ENCODE assay signal across 20 cellular contexts in genomic region chr19:32798201-32798600, GRCh38.
DNase-seq lines count a peak whose midpoint lies in the region; ATAC-seq, FAIRE-seq and TF ChIP-seq lines count a peak whose summit lies in the region.
"Had no signal": no experiment of that assay in that cellular context is flagged by ENCODE, and none has a peak within 500 bp of the region (broad histone marks: within the 10 kb centered on the region; RNA-seq: fewer than 3 reads in every experiment).

No MANE protein-coding gene starts in this region.

- H3K27ac ChIP-seq in body of pancreas: no peak overlapping the region
- no peak overlapping the region for H3K27ac ChIP-seq in small intestine (ENCODE audit: low read depth in 1 of 2, low read length in 1 of 2)
- H3K27ac ChIP-seq: SK-N-MC had no signal

- H3K36me3 ChIP-seq in body of pancreas (replicated peaks in 1 of 2; ENCODE audit: insufficient read depth in 1 of 2, low read depth in 2 of 2) (no peaks in the 10 kb centered on the region), small intestine (ENCODE audit: control insufficient read depth in 2 of 2, insufficient read depth in 2 of 2, low read length in 2 of 2) (no peaks in the 10 kb centered on the region)
- H3K36me3 ChIP-seq: HAP-1 had no signal

- no peak for ATAC-seq in body of pancreas

- TF ChIP-seq CTCF in body of pancreas (IDR thresholded peaks at IDR 0.05): no peak

- intact Hi-C loops in body of pancreas (cut with DNase I): no loop called here

- H3K9me3 ChIP-seq in body of pancreas (no peaks in the 10 kb centered on the region), small intestine (ENCODE audit: control insufficient read depth, low read depth) (no peaks in the 10 kb centered on the region)
- H3K9me3 ChIP-seq: HAP-1 had no signal

- no peak for TF ChIP-seq POLR2A in body of pancreas (IDR thresholded peaks at IDR 0.05)

- H3K4me1 ChIP-seq in body of pancreas (no peaks in the 10 kb centered on the region), small intestine (ENCODE audit: control insufficient read depth in 2 of 2, insufficient read depth in 1 of 2, low read depth in 1 of 2, low read length in 1 of 2) (no peaks in the 10 kb centered on the region)
- H3K4me1 ChIP-seq: HAP-1 had no signal

- FAIRE-seq in small intestine (lab: Jason Lieb, UNC): no peak
- FAIRE-seq: A204.1, D721Med had no signal

- no peak overlapping the region for H3K4me3 ChIP-seq in body of pancreas
- H3K4me3 ChIP-seq in small intestine (ENCODE audit: low read depth in 1 of 2, low read length in 2 of 2): no peak overlapping the region
- H3K4me3 ChIP-seq: HAP-1, SK-N-MC had no signal

- DNase-seq in NCI-H2196 (lab: John Stamatoyannopoulos, UW; ENCODE audit: unreplicated experiment) (peak; percentile 31), NCI-H2196 treated with DMSO at 0.1 percent for 48 hours (lab: John Stamatoyannopoulos, UW; ENCODE audit: unreplicated experiment) (no peak), NCI-H2029 treated with DMSO at 0.1 percent for 48 hours (lab: John Stamatoyannopoulos, UW) (peak; percentile 65), NCI-H510A (lab: John Stamatoyannopoulos, UW) (peak; percentile 60), putamen (ENCODE audit: low spot score) (peak; percentile 49), body of pancreas (no peak), CD1c-positive myeloid dendritic cell (ENCODE audit: extremely low spot score) (no peak), small intestine (no peak)
- DNase-seq: CD4-positive, alpha-beta memory T cell; DMS79 treated with DMSO at 0.1 percent for 48 hours; MM.1S; NCI-H1092; NCI-H1694 treated with DMSO at 0.1 percent for 48 hours; NCI-H446 treated with DMSO at 0.1 percent for 48 hours; NCI-H748 treated with DMSO at 0.1 percent for 48 hours; SHP77 had no signal

- H3K27me3 ChIP-seq in body of pancreas (no peaks in the 10 kb centered on the region), small intestine (ENCODE audit: control insufficient read depth in 2 of 2, insufficient read depth in 2 of 2, low read length in 2 of 2) (no peaks in the 10 kb centered on the region)

- 82 to 85% methylated on average over 4 of the region's 4 CpGs for WGBS in body of pancreas, 2 donors
- 83 to 91% (median 86%) methylated on average over 4 of the region's 4 CpGs for WGBS in small intestine, 3 donors

Comparison
In these comparisons a context has a peak if more than half of its experiments do, and no peak if none do; other contexts are left out.
1. DNase-seq: peak in NCI-H2196 (single experiment), NCI-H2029 treated with DMSO at 0.1 percent for 48 hours (single experiment), NCI-H510A (single experiment) and putamen (single experiment); none in NCI-H2196 treated with DMSO at 0.1 percent for 48 hours (single experiment), body of pancreas (0 of 4), CD1c-positive myeloid dendritic cell (single experiment) and small intestine (single experiment).